9 cellular contexts compared by ENCODE assay signal in the genomic region with DNA sequence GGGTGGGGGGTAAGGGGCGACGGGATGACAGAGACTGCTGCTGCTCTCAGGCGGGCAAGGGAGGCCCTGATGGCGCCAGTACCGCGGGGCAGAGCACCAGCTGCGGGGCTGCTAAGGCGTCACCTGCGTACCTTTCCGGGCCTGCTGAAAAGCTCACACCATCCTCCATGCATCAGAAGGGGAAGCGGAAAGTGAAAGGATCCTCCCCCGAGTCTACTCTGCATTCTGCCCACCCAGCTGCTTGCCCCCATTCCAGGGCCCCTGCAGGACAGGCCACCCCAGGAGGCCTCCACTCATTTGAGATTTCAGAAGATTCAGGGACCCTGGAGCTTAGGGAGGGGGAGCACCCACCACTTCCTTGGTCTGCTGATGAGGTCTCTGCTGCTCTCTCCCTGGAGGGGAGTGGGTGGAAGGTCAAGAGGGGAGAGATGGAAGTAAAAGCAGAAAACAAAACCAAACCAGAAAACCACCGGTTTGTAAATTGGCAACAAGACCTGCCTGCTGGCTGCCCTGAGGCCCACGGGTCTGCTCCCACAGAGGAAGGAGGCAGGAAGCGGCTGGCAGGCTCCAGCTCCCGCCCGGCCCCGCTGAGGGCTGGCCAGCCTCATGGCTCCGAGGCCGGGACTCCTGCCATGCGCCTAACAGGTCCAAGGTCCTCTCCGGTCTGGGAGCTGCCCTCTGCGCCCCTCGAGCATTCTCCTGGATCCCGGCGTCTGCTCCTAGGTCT. TPM values are rescaled to one million over a fixed set of nuclear protein-coding genes. Genes with fewer than 3 reads are reported as not detected.
DNase-seq lines count a peak whose midpoint lies in the region; ATAC-seq and TF ChIP-seq lines count a peak whose summit lies in the region.
"Had no signal": no experiment of that assay in that cellular context is flagged by ENCODE, and none has a peak within 500 bp of the region (broad histone marks: within the 10 kb centered on the region; RNA-seq: fewer than 3 reads in every experiment).

No MANE protein-coding gene starts in this region.

- DNase-seq in CD4-positive, alpha-beta T cell, result peak; percentile 35 to 65 (median 48)
- DNase-seq in activated T-cell treated with anti-CD3 and anti-CD28 coated beads for 4 hours (peak; percentile 19), SIG-M5 (lab: John Stamatoyannopoulos, UW) (no peak), omental fat pad (ENCODE audit: low spot score) (no peak), GOT3 (lab: John Stamatoyannopoulos, UW) (no peak), RPMI8226 (no peak)
- DNase-seq in naive thymus-derived CD4-positive, alpha-beta T cell, result peak; percentile 30 to 69 (median 63)

- no peaks in the 10 kb centered on the region for H3K9me3 ChIP-seq in CD4-positive, alpha-beta T cell (ENCODE audit: control insufficient read depth, low read length)
- H3K9me3 ChIP-seq in naive thymus-derived CD4-positive, alpha-beta T cell (ENCODE audit: control insufficient read depth in 2 of 3, low read length in 3 of 3), result no peaks in the 10 kb centered on the region

- CTCF ChIA-PET in CD4-positive, alpha-beta T cell (lab: Charles Lee), result interaction anchor here (1.1 to 1.4 kb wide), 2 partner anchors 12 to 229 kb away, joined by 3 read pairs; no protein-coding TSS in a partner anchor
- CTCF ChIA-PET in naive thymus-derived CD4-positive, alpha-beta T cell (lab: Charles Lee), result interaction anchor here (0.6 to 1.5 kb wide), 3 partner anchors 12 to 641 kb away, joined by 3 to 10 read pairs (median 5); no protein-coding TSS in a partner anchor

- peak overlapping the region; percentile 57 for H3K4me3 Mint-ChIP-seq in CD4-positive, alpha-beta T cell
- H3K4me3 Mint-ChIP-seq in naive thymus-derived CD4-positive, alpha-beta T cell, result peak overlapping the region; percentile 29 to 79 (median 72)

- ATAC-seq in CD4-positive, alpha-beta T cell (ENCODE audit: poor library complexity), result peak; percentile 94
- peak; percentile 51 for ATAC-seq in HG02610 (IDR thresholded peaks at IDR 0.05; ENCODE audit: unreplicated experiment)
- ATAC-seq in naive thymus-derived CD4-positive, alpha-beta T cell, result peak; percentile 90
- ATAC-seq in omental fat pad (ENCODE audit: low FRiP score), result no peak

- no peaks in the 10 kb centered on the region for H3K9me3 Mint-ChIP-seq in CD4-positive, alpha-beta T cell
- H3K9me3 Mint-ChIP-seq in naive thymus-derived CD4-positive, alpha-beta T cell, result no peaks in the 10 kb centered on the region

- no peaks in the 10 kb centered on the region for H3K27me3 ChIP-seq in CD4-positive, alpha-beta T cell (ENCODE audit: control insufficient read depth, insufficient read depth, low read length)
- H3K27me3 ChIP-seq in naive thymus-derived CD4-positive, alpha-beta T cell (ENCODE audit: control insufficient read depth in 2 of 2, insufficient read depth in 2 of 2, low read length in 2 of 2), result no peaks in the 10 kb centered on the region

- H3K27ac Mint-ChIP-seq in CD4-positive, alpha-beta T cell, result peak overlapping the region; percentile 94
- H3K27ac Mint-ChIP-seq in naive thymus-derived CD4-positive, alpha-beta T cell, result peak overlapping the region; percentile 88 to 96 (median 92)

- H3K4me1 Mint-ChIP-seq in CD4-positive, alpha-beta T cell (ENCODE audit: low read depth), result peaks cover 26% of the 10 kb centered on the region
- peaks cover 18 to 42% (median 26%) of the 10 kb centered on the region in 7 donors for H3K4me1 Mint-ChIP-seq in naive thymus-derived CD4-positive, alpha-beta T cell

- TF ChIP-seq CTCF in CD4-positive, alpha-beta T cell (IDR thresholded peaks at IDR 0.05), result no peak
- no peak for TF ChIP-seq CTCF in omental fat pad (IDR thresholded peaks at IDR 0.05)

- peaks cover 9 to 54% (median 14%) of the 10 kb centered on the region in 3 experiments for H3K36me3 ChIP-seq in naive thymus-derived CD4-positive, alpha-beta T cell (ENCODE audit: control insufficient read depth in 2 of 3, insufficient read depth in 3 of 3, low read length in 3 of 3)

- H3K4me1 ChIP-seq in naive thymus-derived CD4-positive, alpha-beta T cell (ENCODE audit: control insufficient read depth in 2 of 2, insufficient read depth in 2 of 2, low read length in 2 of 2), result peaks cover 23 to 26% of the 10 kb centered on the region in 2 donors

- peaks cover 63% of the 10 kb centered on the region for H3K36me3 Mint-ChIP-seq in CD4-positive, alpha-beta T cell (ENCODE audit: low read depth)
- peaks cover 4 to 26% (median 14%) of the 10 kb centered on the region in 5 donors for H3K36me3 Mint-ChIP-seq in naive thymus-derived CD4-positive, alpha-beta T cell

- intact Hi-C loops in CD4-positive, alpha-beta T cell (cut with DNase I, micrococcal nuclease), result no loop called here
- intact Hi-C loops in naive thymus-derived CD4-positive, alpha-beta T cell (cut with micrococcal nuclease), result loop anchor here (2.0 to 5.0 kb wide), 3 partner anchors 32 to 78 kb away; a partner anchor contains a TSS

- POLR2A ChIA-PET in CD4-positive, alpha-beta T cell (lab: Charles Lee), result interaction anchor here (0.9 to 1.3 kb wide), 5 partner anchors 12 to 166 kb away, joined by 3 to 7 read pairs (median 3); no protein-coding TSS in a partner anchor
- POLR2A ChIA-PET in naive thymus-derived CD4-positive, alpha-beta T cell (lab: Charles Lee), result interaction anchor here (0.5 to 1.7 kb wide), 4 partner anchors 22 to 206 kb away, joined by 4 to 6 read pairs (median 4); no protein-coding TSS in a partner anchor

- peak overlapping the region; percentile 62 for H3K27ac ChIP-seq in CD4-positive, alpha-beta T cell (ENCODE audit: low read depth, low read length)
- peak overlapping the region; percentile 71 for H3K27ac ChIP-seq in naive thymus-derived CD4-positive, alpha-beta T cell (ENCODE audit: low read depth, low read length)
- H3K27ac ChIP-seq: SK-N-MC had no signal

- no peaks in the 10 kb centered on the region for H3K27me3 Mint-ChIP-seq in CD4-positive, alpha-beta T cell
- no peaks in the 10 kb centered on the region for H3K27me3 Mint-ChIP-seq in naive thymus-derived CD4-positive, alpha-beta T cell

- H3K4me3 ChIP-seq in naive thymus-derived CD4-positive, alpha-beta T cell (ENCODE audit: low read length), result peak overlapping the region; percentile 34
- H3K4me3 ChIP-seq: SK-N-MC had no signal

RNA-seq across cellular contexts. Expression of a gene that starts 33.6 kb away (rescaled TPM):
- not detected for total RNA-seq in CD4-positive, alpha-beta T cell
- total RNA-seq in naive thymus-derived CD4-positive, alpha-beta T cell, result not detected
- polyA plus RNA-seq in naive thymus-derived CD4-positive, alpha-beta T cell, result not detected
- total RNA-seq in omental fat pad, result not detected

RNA-seq across cellular contexts. Expression of a gene that starts 47.9 kb away (rescaled TPM):
- total RNA-seq in CD4-positive, alpha-beta T cell, result 10 to 100 TPM; 22.1 to 22.5 TPM
- total RNA-seq in naive thymus-derived CD4-positive, alpha-beta T cell, result 10 to 100 TPM; 21.8 to 40.1 (median 29.3) TPM
- polyA plus RNA-seq in naive thymus-derived CD4-positive, alpha-beta T cell, result 10 to 100 TPM; 21.2 to 32.8 TPM
- total RNA-seq in omental fat pad, result 10 to 100 TPM; 25.0 to 38.5 (median 32.7) TPM

Comparison
In these comparisons a context has a peak if more than half of its experiments do, and no peak if none do; other contexts are left out.
1. DNase-seq: peak in CD4-positive, alpha-beta T cell (10 of 10), activated T-cell treated with anti-CD3 and anti-CD28 coated beads for 4 hours (single experiment) and naive thymus-derived CD4-positive, alpha-beta T cell (9 of 9); none in SIG-M5 (single experiment), omental fat pad (single experiment), GOT3 (single experiment) and RPMI8226 (single experiment).
2. intact Hi-C loops: an anchor here in naive thymus-derived CD4-positive, alpha-beta T cell (2.0 to 5.0 kb wide); none called in CD4-positive, alpha-beta T cell.